ENCODE assay signal across 30 cellular contexts in the genomic region with DNA sequence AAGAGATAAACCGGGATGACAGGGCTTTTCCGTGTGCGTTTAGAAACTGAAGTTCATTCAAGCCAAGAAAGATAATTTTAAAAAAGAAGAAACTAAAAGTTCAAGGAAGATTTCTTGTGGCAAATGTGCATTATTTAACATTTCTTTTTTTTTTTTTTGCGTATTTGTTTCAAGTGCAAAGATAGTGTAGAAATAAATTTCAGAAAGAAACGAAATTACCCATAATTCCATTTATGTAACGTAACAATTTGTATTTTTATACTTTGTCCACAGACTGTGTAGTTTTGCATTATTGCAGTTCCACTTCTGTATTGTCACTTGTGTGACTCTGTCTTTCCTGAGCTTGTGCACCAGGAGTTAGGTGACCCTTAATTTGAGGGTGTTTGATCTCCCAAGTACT.
"Had no signal": no experiment of that assay in that cellular context is flagged by ENCODE, and none has a peak within 500 bp of the region (broad histone marks: within the 10 kb centered on the region; RNA-seq: fewer than 3 reads in every experiment).

No MANE protein-coding gene starts in this region.

- H3K27me3 Mint-ChIP-seq: naive thymus-derived CD4-positive, alpha-beta T cell; progenitor cell of endocrine pancreas; stimulated activated naive B cell treated with anti-CD40 and anti-IgM and Interleukin-4, amounts not matched to agents 10 μg/mL and 1 μg/mL and 100 μg/mL, for 72 hours; stimulated activated naive CD8-positive, alpha-beta T cell treated with anti-CD3 and anti-CD28 coated beads, Interleukin-15, Interleukin-2, amounts not matched to agents 100 ng/mL and 50 ng/mL, for 24 hours; type B pancreatic cell had no signal

- H3K4me1 ChIP-seq: neural progenitor cell, parathyroid adenoma, psoas muscle, upper lobe of right lung, uterus had no signal

- H3K79me2 ChIP-seq: parathyroid adenoma had no signal

- H3K27me3 ChIP-seq: neural progenitor cell, ovary, spleen, stomach, suprapubic skin, testis, tibial artery, transverse colon, upper lobe of right lung, uterus had no signal

- H3K9ac ChIP-seq: neural progenitor cell, parathyroid adenoma had no signal

- DNase-seq: naive thymus-derived CD4-positive, alpha-beta T cell; natural killer cell; occipital lobe; ovary; psoas muscle; right cardiac atrium; spleen; stimulated activated CD4-positive, alpha-beta T cell treated with anti-CD3 and anti-CD28 coated beads, Interleukin-12 subunit alpha, Interleukin-12 subunit beta, amount 100 ng/mL, for 4 hours; stimulated activated CD4-positive, alpha-beta T cell treated with anti-CD3 and anti-CD28 coated beads, Interleukin-1b, Interleukin-23, amount 100 ng/mL, for 48 hours; stimulated activated CD4-positive, alpha-beta T cell treated with anti-CD3 and anti-CD28 coated beads, Interleukin-4, amount 100 ng/mL, for 1 hour; stimulated activated CD4-positive, alpha-beta T cell treated with anti-CD3 and anti-CD28 coated beads, Interleukin-4, amount 100 ng/mL, for 4 hours; stimulated activated CD8-positive, alpha-beta memory T cell treated with anti-CD3 and anti-CD28 coated beads, Interleukin-4, amount 100 ng/mL, for 48 hours; stimulated activated naive B cell treated with anti-CD40 and anti-IgM and Interleukin-4, amounts not matched to agents 10 μg/mL and 1 μg/mL and 100 μg/mL, for 72 hours; stimulated activated naive CD4-positive, alpha-beta T cell treated with Interleukin-2 at 50 U/mL for 16 hours; stomach; testis; tibial artery; transverse colon; upper lobe of right lung; uterus had no signal

- H3K9me3 Mint-ChIP-seq: naive thymus-derived CD4-positive, alpha-beta T cell; natural killer cell; nephron; neural progenitor cell; stimulated activated naive B cell treated with anti-CD40 and anti-IgM and Interleukin-4, amounts not matched to agents 10 μg/mL and 1 μg/mL and 100 μg/mL, for 72 hours; stimulated activated naive CD8-positive, alpha-beta T cell treated with anti-CD3 and anti-CD28 coated beads, Interleukin-15, Interleukin-2, amounts not matched to agents 100 ng/mL and 50 ng/mL, for 24 hours; type B pancreatic cell had no signal

- H3K4me3 Mint-ChIP-seq: natural killer cell; nephron; neural progenitor cell; stimulated activated naive B cell treated with anti-CD40 and anti-IgM and Interleukin-4, amounts not matched to agents 10 μg/mL and 1 μg/mL and 100 μg/mL, for 72 hours; stimulated activated naive CD8-positive, alpha-beta T cell treated with anti-CD3 and anti-CD28 coated beads, Interleukin-15, Interleukin-2, amounts not matched to agents 100 ng/mL and 50 ng/mL, for 24 hours; type B pancreatic cell had no signal

- H3K4me3 ChIP-seq: neural progenitor cell, ovary, psoas muscle, skin epidermis, smooth muscle cell, spleen, stomach, suprapubic skin, testis, tibial artery, transverse colon, upper lobe of right lung, uterus had no signal

- H2AFZ ChIP-seq: neural progenitor cell, parathyroid adenoma had no signal

- H3K4me2 ChIP-seq: neural progenitor cell, smooth muscle cell had no signal

- ATAC-seq: naive thymus-derived CD4-positive, alpha-beta T cell; natural killer cell; psoas muscle; right cardiac atrium; sciatic nerve; stimulated activated naive B cell treated with anti-CD40 and anti-IgM and Interleukin-4, amounts not matched to agents 10 μg/mL and 1 μg/mL and 100 μg/mL, for 72 hours; upper lobe of right lung had no signal

- H3K27ac Mint-ChIP-seq: nephron; neural progenitor cell; progenitor cell of endocrine pancreas; stimulated activated naive B cell treated with anti-CD40 and anti-IgM and Interleukin-4, amounts not matched to agents 10 μg/mL and 1 μg/mL and 100 μg/mL, for 72 hours; stimulated activated naive CD8-positive, alpha-beta T cell treated with anti-CD3 and anti-CD28 coated beads, Interleukin-15, Interleukin-2, amounts not matched to agents 100 ng/mL and 50 ng/mL, for 24 hours; type B pancreatic cell had no signal

- H3K9me3 ChIP-seq: ovary, psoas muscle, spleen, stomach, suprapubic skin, testis, tibial artery, transverse colon, upper lobe of right lung, uterus had no signal

- H3K27ac ChIP-seq: neural progenitor cell, ovary, parathyroid adenoma, psoas muscle, skin epidermis, spleen, stomach, suprapubic skin, testis, tibial artery, transverse colon, upper lobe of right lung, uterus had no signal

- H3K4me1 Mint-ChIP-seq: nephron had no signal

- H3K36me3 ChIP-seq: neural progenitor cell, ovary, uterus had no signal
